Comparison of ENCODE assay signal across 13 cellular contexts in the genomic region with DNA sequence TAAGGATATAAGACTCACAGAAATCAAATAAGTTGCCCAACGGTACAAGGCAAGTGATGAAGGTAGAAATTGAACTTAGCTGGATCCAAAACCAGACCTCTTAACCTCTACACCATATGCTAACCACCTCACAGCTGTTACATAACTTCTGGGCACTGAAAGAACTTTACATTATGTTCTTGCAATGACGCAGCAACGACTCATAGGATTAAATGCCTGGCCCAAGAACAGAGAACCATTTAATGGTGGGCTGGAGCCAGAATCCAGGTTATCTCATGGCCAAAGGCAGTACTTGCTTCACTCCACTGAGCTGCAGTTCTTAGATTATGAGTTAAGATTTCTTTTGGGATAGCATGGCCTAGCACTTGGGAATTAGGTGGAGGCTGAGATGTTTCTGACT. TPM values are rescaled to one million over a fixed set of nuclear protein-coding genes. Genes with fewer than 3 reads are reported as not detected.
DNase-seq lines count a peak whose midpoint lies in the region; ATAC-seq, FAIRE-seq and TF ChIP-seq lines count a peak whose summit lies in the region.
"Had no signal": no experiment of that assay in that cellular context is flagged by ENCODE, and none has a peak within 500 bp of the region (broad histone marks: within the 10 kb centered on the region; RNA-seq: fewer than 3 reads in every experiment).

No MANE protein-coding gene starts in this region.

- H3K4me3 ChIP-seq in astrocyte (ENCODE audit: insufficient read depth, low read depth, low read length) (no peak overlapping the region), keratinocyte (ENCODE audit: control insufficient read depth in 2 of 3, extremely low read depth in 1 of 3, insufficient read depth in 2 of 3, low read depth in 1 of 3, low read length in 3 of 3) (no peak overlapping the region)
- H3K4me3 ChIP-seq in CD4-positive, alpha-beta memory T cell (ENCODE audit: low read length in 2 of 2), result no peak overlapping the region

- POLR2A ChIA-PET in activated CD4-positive, alpha-beta T cell treated with anti-CD3 and anti-CD28 coated beads, Interleukin-2, amount 10 ng/mL, durations not matched to agents 7 days and 5 days (lab: Charles Lee), result no interaction called here
- POLR2A ChIA-PET in CD4-positive, alpha-beta memory T cell (lab: Charles Lee; ENCODE audit: partially characterized antibody), result no interaction called here
- POLR2A ChIA-PET in WTC11 (lab: Charles Lee), result no interaction called here

- no peak overlapping the region for H3K4me3 Mint-ChIP-seq in activated CD4-positive, alpha-beta T cell treated with anti-CD3 and anti-CD28 coated beads, Interleukin-2, amount 10 ng/mL, durations not matched to agents 24 days and 14 days
- no peak overlapping the region for H3K4me3 Mint-ChIP-seq in activated CD4-positive, alpha-beta T cell treated with anti-CD3 and anti-CD28 coated beads, Interleukin-2, amount 10 ng/mL, durations not matched to agents 7 days and 5 days
- H3K4me3 Mint-ChIP-seq in astrocyte (ENCODE audit: unreplicated experiment), result no peak overlapping the region
- H3K4me3 Mint-ChIP-seq in CD4-positive, alpha-beta memory T cell, result no peak overlapping the region
- no peak overlapping the region for H3K4me3 Mint-ChIP-seq in WTC11
- H3K4me3 Mint-ChIP-seq: nephron progenitor cell; stimulated activated memory B cell treated with anti-CD40 and anti-IgM and Interleukin-4, amounts not matched to agents 10 μg/mL and 1 μg/mL and 100 μg/mL, for 72 hours had no signal

- H4K20me1 ChIP-seq in astrocyte (ENCODE audit: insufficient read depth, low read length) (peaks cover 16% of the 10 kb centered on the region), keratinocyte (ENCODE audit: control insufficient read depth, extremely low read depth, insufficient read depth, low read length) (no peaks in the 10 kb centered on the region)

- H3K4me1 ChIP-seq in astrocyte (ENCODE audit: insufficient read depth, low read length) (peaks cover 14% of the 10 kb centered on the region), keratinocyte (ENCODE audit: control insufficient read depth, extremely low read depth, insufficient read depth, low read length) (peaks cover 27% of the 10 kb centered on the region)
- H3K4me1 ChIP-seq in CD4-positive, alpha-beta memory T cell (ENCODE audit: insufficient read depth, low read length), result peaks cover 25% of the 10 kb centered on the region

- H3K4me2 ChIP-seq in astrocyte (ENCODE audit: low read length) (no peak overlapping the region), keratinocyte (ENCODE audit: control insufficient read depth, extremely low read depth, insufficient read depth, low read depth, low read length) (peak overlapping the region; percentile 17)

- H3K27ac ChIP-seq in astrocyte (ENCODE audit: low read depth, low read length) (no peak overlapping the region), keratinocyte (ENCODE audit: control insufficient read depth, insufficient read depth, low read length) (no peak overlapping the region)
- no peak overlapping the region for H3K27ac ChIP-seq in CD4-positive, alpha-beta memory T cell (ENCODE audit: low read depth, low read length)

- no peak for ATAC-seq in WTC11
- ATAC-seq: stimulated activated memory B cell treated with anti-CD40 and anti-IgM and Interleukin-4, amounts not matched to agents 10 μg/mL and 1 μg/mL and 100 μg/mL, for 72 hours had no signal

- H3K27ac Mint-ChIP-seq in activated CD4-positive, alpha-beta T cell treated with anti-CD3 and anti-CD28 coated beads, Interleukin-2, amount 10 ng/mL, durations not matched to agents 24 days and 14 days, result peak overlapping the region; percentile 13
- no peak overlapping the region for H3K27ac Mint-ChIP-seq in activated CD4-positive, alpha-beta T cell treated with anti-CD3 and anti-CD28 coated beads, Interleukin-2, amount 10 ng/mL, durations not matched to agents 7 days and 5 days
- H3K27ac Mint-ChIP-seq in astrocyte (ENCODE audit: unreplicated experiment) (no peak overlapping the region), WTC11 (no peak overlapping the region)
- no peak overlapping the region for H3K27ac Mint-ChIP-seq in CD4-positive, alpha-beta memory T cell
- H3K27ac Mint-ChIP-seq: brain, nephron progenitor cell had no signal

- peaks cover 67% of the 10 kb centered on the region for H3K36me3 Mint-ChIP-seq in activated CD4-positive, alpha-beta T cell treated with anti-CD3 and anti-CD28 coated beads, Interleukin-2, amount 10 ng/mL, durations not matched to agents 24 days and 14 days (ENCODE audit: low read depth)
- peaks cover 44% of the 10 kb centered on the region for H3K36me3 Mint-ChIP-seq in activated CD4-positive, alpha-beta T cell treated with anti-CD3 and anti-CD28 coated beads, Interleukin-2, amount 10 ng/mL, durations not matched to agents 7 days and 5 days (ENCODE audit: low read depth)
- H3K36me3 Mint-ChIP-seq in astrocyte (ENCODE audit: low read depth, unreplicated experiment) (peaks cover 13% of the 10 kb centered on the region), WTC11 (peaks cover 35% of the 10 kb centered on the region)
- peaks cover 43 to 71% of the 10 kb centered on the region in 2 donors for H3K36me3 Mint-ChIP-seq in CD4-positive, alpha-beta memory T cell

- no peak for TF ChIP-seq CTCF in astrocyte (IDR thresholded peaks at IDR 0.05; ENCODE audit: insufficient read depth, low read depth, low read length)
- no peak for TF ChIP-seq CTCF in keratinocyte (optimal IDR thresholded peaks at IDR 0.05 in 1 of 3, IDR thresholded peaks at IDR 0.05 in 1 of 3, conservative IDR thresholded peaks at IDR 0.05 in 1 of 3; ENCODE audit: extremely low read depth in 1 of 3, insufficient read depth in 2 of 3, low read length in 3 of 3)
- no peak for TF ChIP-seq CTCF in WTC11 (IDR thresholded peaks at IDR 0.05)

- H3K9ac ChIP-seq in astrocyte (ENCODE audit: low read length), result no peak overlapping the region
- H3K9ac ChIP-seq in keratinocyte (ENCODE audit: control insufficient read depth, extremely low read depth, insufficient read depth, low read length), result no peak overlapping the region

- intact Hi-C loops in activated CD4-positive, alpha-beta T cell treated with anti-CD3 and anti-CD28 coated beads, Interleukin-2, amount 10 ng/mL, durations not matched to agents 24 days and 14 days (cut with micrococcal nuclease), result no loop called here
- intact Hi-C loops in CD4-positive, alpha-beta memory T cell (cut with micrococcal nuclease), result no loop called here

- no peak for DNase-seq in activated CD4-positive, alpha-beta T cell treated with anti-CD3 and anti-CD28 coated beads, Interleukin-2, amount 10 ng/mL, durations not matched to agents 24 days and 14 days
- DNase-seq in activated CD4-positive, alpha-beta T cell treated with anti-CD3 and anti-CD28 coated beads, Interleukin-2, amount 10 ng/mL, durations not matched to agents 7 days and 5 days, result no peak
- DNase-seq in HT-29 (ENCODE audit: low spot score) (peak; percentile 13), astrocyte (ENCODE audit: low read depth) (peak; percentile 33), keratinocyte (ENCODE audit: low read depth, low spot score) (peak; percentile 54), NCI-H2107 treated with DMSO at 0.1 percent for 48 hours (lab: John Stamatoyannopoulos, UW; ENCODE audit: unreplicated experiment) (no peak), WTC11 (ENCODE audit: low spot score) (no peak)
- no peak for DNase-seq in CD4-positive, alpha-beta memory T cell
- DNase-seq: kidney glomerular epithelial cell, NCI-H446 treated with DMSO at 0.1 percent for 48 hours, nephron progenitor cell had no signal

- H3K79me2 ChIP-seq in astrocyte (ENCODE audit: insufficient read depth, low read length), result peaks cover 40% of the 10 kb centered on the region
- peaks cover 34% of the 10 kb centered on the region for H3K79me2 ChIP-seq in keratinocyte (ENCODE audit: control insufficient read depth, insufficient read depth, low read length)

- H3K9me3 Mint-ChIP-seq in activated CD4-positive, alpha-beta T cell treated with anti-CD3 and anti-CD28 coated beads, Interleukin-2, amount 10 ng/mL, durations not matched to agents 24 days and 14 days, result peaks cover 3% of the 10 kb centered on the region
- no peaks in the 10 kb centered on the region for H3K9me3 Mint-ChIP-seq in activated CD4-positive, alpha-beta T cell treated with anti-CD3 and anti-CD28 coated beads, Interleukin-2, amount 10 ng/mL, durations not matched to agents 7 days and 5 days
- no peaks in the 10 kb centered on the region for H3K9me3 Mint-ChIP-seq in astrocyte (ENCODE audit: unreplicated experiment)
- peaks cover 0 to 5% (median 0%) of the 10 kb centered on the region in 8 donors for H3K9me3 Mint-ChIP-seq in CD4-positive, alpha-beta memory T cell
- no peaks in the 10 kb centered on the region for H3K9me3 Mint-ChIP-seq in WTC11
- H3K9me3 Mint-ChIP-seq: brain; nephron progenitor cell; stimulated activated memory B cell treated with anti-CD40 and anti-IgM and Interleukin-4, amounts not matched to agents 10 μg/mL and 1 μg/mL and 100 μg/mL, for 72 hours had no signal

- no peaks in the 10 kb centered on the region for H3K27me3 ChIP-seq in astrocyte (ENCODE audit: insufficient read depth, low read length)
- no peaks in the 10 kb centered on the region for H3K27me3 ChIP-seq in keratinocyte (ENCODE audit: control insufficient read depth, extremely low read depth, insufficient read depth, low read length)
- no peaks in the 10 kb centered on the region for H3K27me3 ChIP-seq in CD4-positive, alpha-beta memory T cell (ENCODE audit: insufficient read depth, low read length)

- peaks cover 39% of the 10 kb centered on the region for H3K4me1 Mint-ChIP-seq in activated CD4-positive, alpha-beta T cell treated with anti-CD3 and anti-CD28 coated beads, Interleukin-2, amount 10 ng/mL, durations not matched to agents 24 days and 14 days
- H3K4me1 Mint-ChIP-seq in activated CD4-positive, alpha-beta T cell treated with anti-CD3 and anti-CD28 coated beads, Interleukin-2, amount 10 ng/mL, durations not matched to agents 7 days and 5 days, result peaks cover 44% of the 10 kb centered on the region
- H3K4me1 Mint-ChIP-seq in astrocyte (ENCODE audit: low read depth, unreplicated experiment) (peaks cover 7% of the 10 kb centered on the region), WTC11 (peaks cover 9% of the 10 kb centered on the region)
- H3K4me1 Mint-ChIP-seq in CD4-positive, alpha-beta memory T cell, result peaks cover 24 to 39% (median 28%) of the 10 kb centered on the region in 4 donors

- peaks cover 2% of the 10 kb centered on the region for H3K27me3 Mint-ChIP-seq in activated CD4-positive, alpha-beta T cell treated with anti-CD3 and anti-CD28 coated beads, Interleukin-2, amount 10 ng/mL, durations not matched to agents 24 days and 14 days
- no peaks in the 10 kb centered on the region for H3K27me3 Mint-ChIP-seq in activated CD4-positive, alpha-beta T cell treated with anti-CD3 and anti-CD28 coated beads, Interleukin-2, amount 10 ng/mL, durations not matched to agents 7 days and 5 days
- H3K27me3 Mint-ChIP-seq in astrocyte (ENCODE audit: low read depth, unreplicated experiment) (no peaks in the 10 kb centered on the region), WTC11 (ENCODE audit: low read depth) (no peaks in the 10 kb centered on the region)
- H3K27me3 Mint-ChIP-seq in CD4-positive, alpha-beta memory T cell, result peaks cover 1 to 2% of the 10 kb centered on the region in 2 donors
- H3K27me3 Mint-ChIP-seq: stimulated activated memory B cell treated with anti-CD40 and anti-IgM and Interleukin-4, amounts not matched to agents 10 μg/mL and 1 μg/mL and 100 μg/mL, for 72 hours had no signal

- peaks cover 46% of the 10 kb centered on the region for H3K36me3 ChIP-seq in astrocyte (ENCODE audit: insufficient read depth, low read length)
- H3K36me3 ChIP-seq in keratinocyte (ENCODE audit: control insufficient read depth in 2 of 2, extremely low read depth in 1 of 2, insufficient read depth in 2 of 2, low read length in 2 of 2), result peaks cover 26 to 45% of the 10 kb centered on the region in 2 experiments
- H3K36me3 ChIP-seq in CD4-positive, alpha-beta memory T cell (ENCODE audit: insufficient read depth, low read length), result peaks cover 44% of the 10 kb centered on the region

- dilution Hi-C loops in keratinocyte (cut with MboI; ENCODE audit: extremely low pct_ligation_motif_present, low sequenced_read_pairs), result no loop called here

- H3K9me1 ChIP-seq in keratinocyte (ENCODE audit: control insufficient read depth, extremely low read depth, insufficient read depth, low read length), result no peaks in the 10 kb centered on the region

- H3K9me3 ChIP-seq in astrocyte (ENCODE audit: insufficient read depth, low read depth, low read length) (no peaks in the 10 kb centered on the region), keratinocyte (ENCODE audit: control insufficient read depth, low read depth, low read length) (no peaks in the 10 kb centered on the region)
- no peaks in the 10 kb centered on the region for H3K9me3 ChIP-seq in CD4-positive, alpha-beta memory T cell (ENCODE audit: control insufficient read depth in 1 of 2, low read length in 2 of 2)

- H2AFZ ChIP-seq in astrocyte (ENCODE audit: low read depth, low read length) (no peak overlapping the region), keratinocyte (ENCODE audit: control insufficient read depth, low read length) (no peak overlapping the region)

- FAIRE-seq in astrocyte (lab: Jason Lieb, UNC) (no peak), keratinocyte (lab: Jason Lieb, UNC) (peak; percentile 70)

- CTCF ChIA-PET in activated CD4-positive, alpha-beta T cell treated with anti-CD3 and anti-CD28 coated beads, Interleukin-2, amount 10 ng/mL, durations not matched to agents 7 days and 5 days (lab: Charles Lee), result interaction anchor here (1.3 kb wide), 1 partner anchor 11 kb away, joined by 4 read pairs; no protein-coding TSS in a partner anchor
- CTCF ChIA-PET in CD4-positive, alpha-beta memory T cell (lab: Charles Lee; ENCODE audit: partially characterized antibody), result no interaction called here
- CTCF ChIA-PET in WTC11 (lab: Charles Lee), result no interaction called here

RNA-seq across cellular contexts. Expression of gene TRMT6, which starts 4.4 kb away (rescaled TPM):
- 33.6 and 35.5 TPM in 2 replicates for total RNA-seq in activated CD4-positive, alpha-beta T cell treated with anti-CD3 and anti-CD28 coated beads, Interleukin-2, amount 10 ng/mL, durations not matched to agents 24 days and 14 days
- 10 to 100 TPM; 15.1 to 17.8 TPM for total RNA-seq in activated CD4-positive, alpha-beta T cell treated with anti-CD3 and anti-CD28 coated beads, Interleukin-2, amount 10 ng/mL, durations not matched to agents 7 days and 5 days
- total RNA-seq in HT-29 (2014; rRNA removed; shearing (Covaris generic)), result 15.5 and 17.8 TPM in 2 replicates
- total RNA-seq in astrocyte (14.4 and 16.4 TPM in 2 replicates), WTC11 (2021) (15.4 to 17.2 TPM (median 16.7 TPM) in 3 replicates)
- 13.6 to 26.3 TPM (median 21.2 TPM) in 3 replicates for polyA plus RNA-seq in keratinocyte
- polyA plus RNA-seq in keratinocyte (2011; ENCODE audit: low read depth), result 15.2 TPM
- 13.4 and 21.7 TPM in 2 replicates for polyA plus RNA-seq in keratinocyte (2011; cell fraction: cytosol; rRNA removed)
- 14.0 and 19.1 TPM in 2 replicates for polyA plus RNA-seq in keratinocyte (2011; cell fraction: nucleus; rRNA removed)
- polyA plus RNA-seq in keratinocyte (2012; ENCODE audit: low replicate concordance), result 21.5 and 21.6 TPM in 2 replicates
- polyA minus RNA-seq in keratinocyte, result 4.2 to 9.7 TPM (median 5.8 TPM) in 3 replicates
- polyA minus RNA-seq in keratinocyte (2011; cell fraction: cytosol; rRNA and poly(A)+ RNA removed), result 18.0 TPM
- polyA minus RNA-seq in keratinocyte (2011; cell fraction: nucleus; rRNA and poly(A)+ RNA removed), result 3.4 and 7.9 TPM in 2 replicates
- total RNA-seq in CD4-positive, alpha-beta memory T cell, result 10 to 100 TPM; 17.9 to 18.3 TPM
- polyA plus RNA-seq in CD4-positive, alpha-beta memory T cell, result 10 to 100 TPM; 13.4 to 21.0 TPM

RNA-seq across cellular contexts. Expression of gene MCM8, which starts 4.5 kb away (rescaled TPM):
- total RNA-seq in activated CD4-positive, alpha-beta T cell treated with anti-CD3 and anti-CD28 coated beads, Interleukin-2, amount 10 ng/mL, durations not matched to agents 24 days and 14 days, result 41.0 and 42.2 TPM in 2 replicates
- total RNA-seq in activated CD4-positive, alpha-beta T cell treated with anti-CD3 and anti-CD28 coated beads, Interleukin-2, amount 10 ng/mL, durations not matched to agents 7 days and 5 days, result 10 to 100 TPM; 32.1 to 32.4 TPM
- total RNA-seq in HT-29 (2014; rRNA removed; shearing (Covaris generic)), result 11.6 and 14.0 TPM in 2 replicates
- total RNA-seq in astrocyte (5.0 and 5.7 TPM in 2 replicates), WTC11 (2021) (28.0 to 29.5 TPM (median 29.5 TPM) in 3 replicates)
- polyA plus RNA-seq in keratinocyte, result 2.9 to 7.0 TPM (median 4.0 TPM) in 3 replicates
- polyA plus RNA-seq in keratinocyte (2011; ENCODE audit: low read depth), result 4.0 TPM
- 2.3 and 3.7 TPM in 2 replicates for polyA plus RNA-seq in keratinocyte (2011; cell fraction: cytosol; rRNA removed)
- 3.6 and 4.7 TPM in 2 replicates for polyA plus RNA-seq in keratinocyte (2011; cell fraction: nucleus; rRNA removed)
- polyA plus RNA-seq in keratinocyte (2012; ENCODE audit: low replicate concordance), result 1.6 and 4.1 TPM in 2 replicates
- 1.9 to 7.5 TPM (median 2.9 TPM) in 3 replicates for polyA minus RNA-seq in keratinocyte
- 1.7 TPM for polyA minus RNA-seq in keratinocyte (2011; cell fraction: cytosol; rRNA and poly(A)+ RNA removed)
- polyA minus RNA-seq in keratinocyte (2011; cell fraction: nucleus; rRNA and poly(A)+ RNA removed), result 2.1 and 5.0 TPM in 2 replicates
- total RNA-seq in CD4-positive, alpha-beta memory T cell, result 10 to 100 TPM; 10.2 to 11.1 TPM
- under 1 TPM in 1 of 2 donors, not detected in 1; 0.78 TPM for polyA plus RNA-seq in CD4-positive, alpha-beta memory T cell

RNA-seq across cellular contexts. Expression of gene CHGB, which starts 34.7 kb away (rescaled TPM):
- 0.24 TPM in 1 of 2 replicates, not detected in the other for total RNA-seq in activated CD4-positive, alpha-beta T cell treated with anti-CD3 and anti-CD28 coated beads, Interleukin-2, amount 10 ng/mL, durations not matched to agents 24 days and 14 days
- total RNA-seq in activated CD4-positive, alpha-beta T cell treated with anti-CD3 and anti-CD28 coated beads, Interleukin-2, amount 10 ng/mL, durations not matched to agents 7 days and 5 days, result not detected
- not detected in 2 replicates for total RNA-seq in HT-29 (2014; rRNA removed; shearing (Covaris generic))
- total RNA-seq in astrocyte (3.8 and 4.0 TPM in 2 replicates), WTC11 (2021) (1.3 to 1.4 TPM (median 1.4 TPM) in 3 replicates)
- polyA plus RNA-seq in keratinocyte, result 0.08 to 0.20 TPM (median 0.16 TPM) in 3 replicates
- not detected for polyA plus RNA-seq in keratinocyte (2011; ENCODE audit: low read depth)
- 0.12 and 0.19 TPM in 2 replicates for polyA plus RNA-seq in keratinocyte (2011; cell fraction: cytosol; rRNA removed)
- polyA plus RNA-seq in keratinocyte (2011; cell fraction: nucleus; rRNA removed), result 0.20 and 0.36 TPM in 2 replicates
- 0.17 TPM in 1 of 2 replicates, not detected in the other for polyA plus RNA-seq in keratinocyte (2012; ENCODE audit: low replicate concordance)
- polyA minus RNA-seq in keratinocyte, result 0.07 TPM in 1 of 3 replicates, not detected in the others
- not detected for polyA minus RNA-seq in keratinocyte (2011; cell fraction: cytosol; rRNA and poly(A)+ RNA removed)
- not detected in 2 replicates for polyA minus RNA-seq in keratinocyte (2011; cell fraction: nucleus; rRNA and poly(A)+ RNA removed)
- 1 to 10 TPM in 1 of 2 experiments, under 1 TPM in 1; 0.79 to 1.2 TPM for total RNA-seq in CD4-positive, alpha-beta memory T cell
- polyA plus RNA-seq in CD4-positive, alpha-beta memory T cell, result under 1 TPM in 1 of 2 donors, not detected in 1; 0.14 TPM

RNA-seq across cellular contexts. Expression of gene CRLS1, which starts 60.0 kb away (rescaled TPM):
- total RNA-seq in activated CD4-positive, alpha-beta T cell treated with anti-CD3 and anti-CD28 coated beads, Interleukin-2, amount 10 ng/mL, durations not matched to agents 24 days and 14 days, result 59.4 and 60.2 TPM in 2 replicates
- 10 to 100 TPM; 30.0 to 30.3 TPM for total RNA-seq in activated CD4-positive, alpha-beta T cell treated with anti-CD3 and anti-CD28 coated beads, Interleukin-2, amount 10 ng/mL, durations not matched to agents 7 days and 5 days
- 39.5 and 48.0 TPM in 2 replicates for total RNA-seq in HT-29 (2014; rRNA removed; shearing (Covaris generic))
- total RNA-seq in astrocyte (35.6 and 36.4 TPM in 2 replicates), WTC11 (2021) (36.1 to 44.0 TPM (median 36.8 TPM) in 3 replicates)
- 40.4 to 104 TPM (median 85.6 TPM) in 3 replicates for polyA plus RNA-seq in keratinocyte
- polyA plus RNA-seq in keratinocyte (2011; ENCODE audit: low read depth), result 7.7 TPM
- 40.2 and 96.2 TPM in 2 replicates for polyA plus RNA-seq in keratinocyte (2011; cell fraction: cytosol; rRNA removed)
- polyA plus RNA-seq in keratinocyte (2011; cell fraction: nucleus; rRNA removed), result 54.9 and 58.0 TPM in 2 replicates
- 31.7 and 37.5 TPM in 2 replicates for polyA plus RNA-seq in keratinocyte (2012; ENCODE audit: low replicate concordance)
- 42.9 to 63.8 TPM (median 43.4 TPM) in 3 replicates for polyA minus RNA-seq in keratinocyte
- polyA minus RNA-seq in keratinocyte (2011; cell fraction: cytosol; rRNA and poly(A)+ RNA removed), result 22.4 TPM
- polyA minus RNA-seq in keratinocyte (2011; cell fraction: nucleus; rRNA and poly(A)+ RNA removed), result 12.7 and 19.8 TPM in 2 replicates
- total RNA-seq in CD4-positive, alpha-beta memory T cell, result 10 to 100 TPM; 22.5 to 22.6 TPM
- polyA plus RNA-seq in CD4-positive, alpha-beta memory T cell, result 10 to 100 TPM; 43.1 to 45.0 TPM

Comparison
In these comparisons a context has a peak if more than half of its experiments do, and no peak if none do; other contexts are left out.
1. DNase-seq: peak in HT-29 (single experiment), astrocyte (single experiment) and keratinocyte (single experiment); none in activated CD4-positive, alpha-beta T cell treated with anti-CD3 and anti-CD28 coated beads, Interleukin-2, amount 10 ng/mL, durations not matched to agents 24 days and 14 days (single experiment), activated CD4-positive, alpha-beta T cell treated with anti-CD3 and anti-CD28 coated beads, Interleukin-2, amount 10 ng/mL, durations not matched to agents 7 days and 5 days (single experiment), CD4-positive, alpha-beta memory T cell (0 of 5), NCI-H2107 treated with DMSO at 0.1 percent for 48 hours (single experiment) and WTC11 (single experiment).